1 cellular context compared by ENCODE assay signal in genomic region chr12:120725151-120725658, GRCh38.
TF ChIP-seq lines count a peak whose summit lies in the region.

No MANE protein-coding gene starts in this region.

TF ChIP-seq in GM23338, 12 proteins besides CTCF, POLR2A, EP300 and RAD21 (continued from another document):
- TF ChIP-seq, protein P1, sequence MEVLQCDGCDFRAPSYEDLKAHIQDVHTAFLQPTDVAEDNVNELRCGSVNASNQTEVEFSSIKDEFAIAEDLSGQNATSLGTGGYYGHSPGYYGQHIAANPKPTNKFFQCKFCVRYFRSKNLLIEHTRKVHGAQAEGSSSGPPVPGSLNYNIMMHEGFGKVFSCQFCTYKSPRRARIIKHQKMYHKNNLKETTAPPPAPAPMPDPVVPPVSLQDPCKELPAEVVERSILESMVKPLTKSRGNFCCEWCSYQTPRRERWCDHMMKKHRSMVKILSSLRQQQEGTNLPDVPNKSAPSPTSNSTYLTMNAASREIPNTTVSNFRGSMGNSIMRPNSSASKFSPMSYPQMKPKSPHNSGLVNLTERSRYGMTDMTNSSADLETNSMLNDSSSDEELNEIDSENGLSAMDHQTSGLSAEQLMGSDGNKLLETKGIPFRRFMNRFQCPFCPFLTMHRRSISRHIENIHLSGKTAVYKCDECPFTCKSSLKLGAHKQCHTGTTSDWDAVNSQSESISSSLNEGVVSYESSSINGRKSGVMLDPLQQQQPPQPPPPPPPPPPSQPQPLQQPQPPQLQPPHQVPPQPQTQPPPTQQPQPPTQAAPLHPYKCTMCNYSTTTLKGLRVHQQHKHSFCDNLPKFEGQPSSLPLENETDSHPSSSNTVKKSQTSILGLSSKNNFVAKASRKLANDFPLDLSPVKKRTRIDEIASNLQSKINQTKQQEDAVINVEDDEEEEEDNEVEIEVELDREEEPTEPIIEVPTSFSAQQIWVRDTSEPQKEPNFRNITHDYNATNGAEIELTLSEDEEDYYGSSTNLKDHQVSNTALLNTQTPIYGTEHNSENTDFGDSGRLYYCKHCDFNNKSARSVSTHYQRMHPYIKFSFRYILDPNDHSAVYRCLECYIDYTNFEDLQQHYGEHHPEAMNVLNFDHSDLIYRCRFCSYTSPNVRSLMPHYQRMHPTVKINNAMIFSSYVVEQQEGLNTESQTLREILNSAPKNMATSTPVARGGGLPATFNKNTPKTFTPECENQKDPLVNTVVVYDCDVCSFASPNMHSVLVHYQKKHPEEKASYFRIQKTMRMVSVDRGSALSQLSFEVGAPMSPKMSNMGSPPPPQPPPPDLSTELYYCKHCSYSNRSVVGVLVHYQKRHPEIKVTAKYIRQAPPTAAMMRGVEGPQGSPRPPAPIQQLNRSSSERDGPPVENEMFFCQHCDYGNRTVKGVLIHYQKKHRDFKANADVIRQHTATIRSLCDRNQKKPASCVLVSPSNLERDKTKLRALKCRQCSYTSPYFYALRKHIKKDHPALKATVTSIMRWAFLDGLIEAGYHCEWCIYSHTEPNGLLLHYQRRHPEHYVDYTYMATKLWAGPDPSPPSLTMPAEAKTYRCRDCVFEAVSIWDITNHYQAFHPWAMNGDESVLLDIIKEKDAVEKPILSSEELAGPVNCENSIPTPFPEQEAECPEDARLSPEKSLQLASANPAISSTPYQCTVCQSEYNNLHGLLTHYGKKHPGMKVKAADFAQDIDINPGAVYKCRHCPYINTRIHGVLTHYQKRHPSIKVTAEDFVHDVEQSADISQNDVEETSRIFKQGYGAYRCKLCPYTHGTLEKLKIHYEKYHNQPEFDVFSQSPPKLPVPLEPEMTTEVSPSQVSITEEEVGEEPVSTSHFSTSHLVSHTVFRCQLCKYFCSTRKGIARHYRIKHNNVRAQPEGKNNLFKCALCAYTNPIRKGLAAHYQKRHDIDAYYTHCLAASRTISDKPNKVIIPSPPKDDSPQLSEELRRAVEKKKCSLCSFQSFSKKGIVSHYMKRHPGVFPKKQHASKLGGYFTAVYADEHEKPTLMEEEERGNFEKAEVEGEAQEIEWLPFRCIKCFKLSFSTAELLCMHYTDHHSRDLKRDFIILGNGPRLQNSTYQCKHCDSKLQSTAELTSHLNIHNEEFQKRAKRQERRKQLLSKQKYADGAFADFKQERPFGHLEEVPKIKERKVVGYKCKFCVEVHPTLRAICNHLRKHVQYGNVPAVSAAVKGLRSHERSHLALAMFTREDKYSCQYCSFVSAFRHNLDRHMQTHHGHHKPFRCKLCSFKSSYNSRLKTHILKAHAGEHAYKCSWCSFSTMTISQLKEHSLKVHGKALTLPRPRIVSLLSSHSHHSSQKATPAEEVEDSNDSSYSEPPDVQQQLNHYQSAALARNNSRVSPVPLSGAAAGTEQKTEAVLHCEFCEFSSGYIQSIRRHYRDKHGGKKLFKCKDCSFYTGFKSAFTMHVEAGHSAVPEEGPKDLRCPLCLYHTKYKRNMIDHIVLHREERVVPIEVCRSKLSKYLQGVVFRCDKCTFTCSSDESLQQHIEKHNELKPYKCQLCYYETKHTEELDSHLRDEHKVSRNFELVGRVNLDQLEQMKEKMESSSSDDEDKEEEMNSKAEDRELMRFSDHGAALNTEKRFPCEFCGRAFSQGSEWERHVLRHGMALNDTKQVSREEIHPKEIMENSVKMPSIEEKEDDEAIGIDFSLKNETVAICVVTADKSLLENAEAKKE (CRISPR knock-in tag; IDR thresholded peaks at IDR 0.05) = no peak
- no peak for TF ChIP-seq ZNF331 (CRISPR knock-in tag; IDR thresholded peaks at IDR 0.05; ENCODE audit: low read depth)
- TF ChIP-seq POLR2AphosphoS5 (IDR thresholded peaks at IDR 0.05; ENCODE audit: low read depth) = no peak
- TF ChIP-seq CREB1 (CRISPR knock-in tag; IDR thresholded peaks at IDR 0.05; ENCODE audit: low read depth) = no peak
- TF ChIP-seq EZH2phosphoT487 (IDR thresholded peaks at IDR 0.05; ENCODE audit: unreplicated experiment) = no peak
- TF ChIP-seq ETS1 (IDR thresholded peaks at IDR 0.05) = no peak
- no peak for TF ChIP-seq NANOG (IDR thresholded peaks at IDR 0.05; ENCODE audit: borderline replicate concordance)
- no peak for TF ChIP-seq ZNF114 (CRISPR knock-in tag; IDR thresholded peaks at IDR 0.05)
- TF ChIP-seq, protein P2, sequence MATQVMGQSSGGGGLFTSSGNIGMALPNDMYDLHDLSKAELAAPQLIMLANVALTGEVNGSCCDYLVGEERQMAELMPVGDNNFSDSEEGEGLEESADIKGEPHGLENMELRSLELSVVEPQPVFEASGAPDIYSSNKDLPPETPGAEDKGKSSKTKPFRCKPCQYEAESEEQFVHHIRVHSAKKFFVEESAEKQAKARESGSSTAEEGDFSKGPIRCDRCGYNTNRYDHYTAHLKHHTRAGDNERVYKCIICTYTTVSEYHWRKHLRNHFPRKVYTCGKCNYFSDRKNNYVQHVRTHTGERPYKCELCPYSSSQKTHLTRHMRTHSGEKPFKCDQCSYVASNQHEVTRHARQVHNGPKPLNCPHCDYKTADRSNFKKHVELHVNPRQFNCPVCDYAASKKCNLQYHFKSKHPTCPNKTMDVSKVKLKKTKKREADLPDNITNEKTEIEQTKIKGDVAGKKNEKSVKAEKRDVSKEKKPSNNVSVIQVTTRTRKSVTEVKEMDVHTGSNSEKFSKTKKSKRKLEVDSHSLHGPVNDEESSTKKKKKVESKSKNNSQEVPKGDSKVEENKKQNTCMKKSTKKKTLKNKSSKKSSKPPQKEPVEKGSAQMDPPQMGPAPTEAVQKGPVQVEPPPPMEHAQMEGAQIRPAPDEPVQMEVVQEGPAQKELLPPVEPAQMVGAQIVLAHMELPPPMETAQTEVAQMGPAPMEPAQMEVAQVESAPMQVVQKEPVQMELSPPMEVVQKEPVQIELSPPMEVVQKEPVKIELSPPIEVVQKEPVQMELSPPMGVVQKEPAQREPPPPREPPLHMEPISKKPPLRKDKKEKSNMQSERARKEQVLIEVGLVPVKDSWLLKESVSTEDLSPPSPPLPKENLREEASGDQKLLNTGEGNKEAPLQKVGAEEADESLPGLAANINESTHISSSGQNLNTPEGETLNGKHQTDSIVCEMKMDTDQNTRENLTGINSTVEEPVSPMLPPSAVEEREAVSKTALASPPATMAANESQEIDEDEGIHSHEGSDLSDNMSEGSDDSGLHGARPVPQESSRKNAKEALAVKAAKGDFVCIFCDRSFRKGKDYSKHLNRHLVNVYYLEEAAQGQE (IDR thresholded peaks at IDR 0.05; ENCODE audit: unreplicated experiment) = no peak
